Comparison of ENCODE assay signal across 5 cellular contexts in genomic region chr7:111270794-111271193, GRCh38.
A peak's percentile ranks its signal among the peaks of the same experiment; 100 is the strongest.
DNase-seq lines count a peak whose midpoint lies in the region; ATAC-seq, FAIRE-seq and TF ChIP-seq lines count a peak whose summit lies in the region.
"Not testable (repeated sequence)": the region's sequence is repeated elsewhere in the genome, so short reads cannot be mapped to it uniquely, and the experiment has no call there.

No MANE protein-coding gene starts in this region.

- not testable (repeated sequence) for FAIRE-seq in K562 (lab: Jason Lieb, UNC)

- not testable (repeated sequence) for H3K27ac ChIP-seq in K562 (ENCODE audit: extremely low read depth, low read depth, low read length); foreskin keratinocyte

- DNase-seq in DMS 273 (lab: John Stamatoyannopoulos, UW; ENCODE audit: unreplicated experiment) = peak; percentile 17
- DNase-seq in HFFc6; K562 (ENCODE audit: extremely low read depth in 1 of 4, low spot score in 3 of 4); foreskin keratinocyte; progenitor cell of endocrine pancreas (ENCODE audit: low spot score, unreplicated experiment): not testable (repeated sequence)

- H3K4me3 Mint-ChIP-seq in HFFc6; progenitor cell of endocrine pancreas (ENCODE audit: low read depth): not testable (repeated sequence)

- POLR2A ChIA-PET in K562 (lab: Yijun Ruan, JAX) = not testable (repeated sequence)

- not testable (repeated sequence) for BruUV-seq in K562 (replicated peaks; lab: Mats Ljungman, UMichigan)

- not testable (repeated sequence) for H3K27me3 ChIP-seq in K562 (ENCODE audit: control insufficient read depth in 2 of 2, insufficient read depth in 2 of 2, low read length in 2 of 2); foreskin keratinocyte

- not testable (repeated sequence) for H3K9me1 ChIP-seq in K562 (ENCODE audit: control insufficient read depth, insufficient read depth, low read length)

- CTCF ChIA-PET in K562 (lab: Yijun Ruan, JAX; ENCODE audit: low intra/inter-chr PET ratio) = not testable (repeated sequence)

- not testable (repeated sequence) for H3K36me3 ChIP-seq in K562 (ENCODE audit: control insufficient read depth, insufficient read depth, low read length)

- H3K4me3 ChIP-seq in K562 = not testable (repeated sequence)

- not testable (repeated sequence) for H2AFZ ChIP-seq in K562 (ENCODE audit: low read depth, low read length)

- not testable (repeated sequence) for H3K79me2 ChIP-seq in K562 (ENCODE audit: control insufficient read depth, insufficient read depth, low read length)

- H3K4me2 ChIP-seq in K562 (ENCODE audit: insufficient read depth, low read length) = not testable (repeated sequence)

- WGBS in K562 (ENCODE audit: insufficient coverage, low coverage, missing lambda C conversion rate) = 76% methylated on average over 2 of the region's 2 CpGs

- not testable (repeated sequence) for H3K27ac Mint-ChIP-seq in HFFc6, progenitor cell of endocrine pancreas

- H3K9me3 ChIP-seq in K562 (replicated peaks; ENCODE audit: control insufficient read depth, insufficient read depth, low read depth, low read length) = not testable (repeated sequence)

- not testable (repeated sequence) for H3K36me3 Mint-ChIP-seq in HFFc6 (ENCODE audit: low read depth); progenitor cell of endocrine pancreas (ENCODE audit: insufficient read depth)

- peak; percentile 29 for TF ChIP-seq CTCF in HFFc6 (IDR thresholded peaks at IDR 0.05)
- TF ChIP-seq CTCF in K562 (IDR thresholded peaks at IDR 0.05 in 2 of 3, conservative IDR thresholded peaks at IDR 0.05 in 1 of 3; ENCODE audit: insufficient read depth in 2 of 3, low read depth in 1 of 3, low read length in 3 of 3) = not testable (repeated sequence)
- peak; percentile 4 for TF ChIP-seq CTCF in foreskin keratinocyte (conservative IDR thresholded peaks at IDR 0.05)
- TF ChIP-seq CTCF in progenitor cell of endocrine pancreas (IDR thresholded peaks at IDR 0.05; ENCODE audit: unreplicated experiment) = peak; percentile 7

- TF ChIP-seq RAD21 in K562 (CRISPR knock-in tag; conservative IDR thresholded peaks at IDR 0.05 in 1 of 2, IDR thresholded peaks at IDR 0.05 in 1 of 2) = not testable (repeated sequence)

- H3K9me3 Mint-ChIP-seq in HFFc6; progenitor cell of endocrine pancreas (ENCODE audit: low read depth): not testable (repeated sequence)

- peaks cover 47% of the 10 kb centered on the region for H3K4me1 Mint-ChIP-seq in HFFc6 (ENCODE audit: low read depth)
- H3K4me1 Mint-ChIP-seq in progenitor cell of endocrine pancreas (ENCODE audit: low read depth) = not testable (repeated sequence)

- not testable (repeated sequence) for H3K9ac ChIP-seq in K562 (ENCODE audit: insufficient read depth in 1 of 2, low read depth in 2 of 2, low read length in 2 of 2)

- not testable (repeated sequence) for TF ChIP-seq EP300 in K562 (IDR thresholded peaks at IDR 0.05; ENCODE audit: low read length)

- peak; percentile 26; the same call in 1 of the 3 replicates for ATAC-seq in K562
- not testable (repeated sequence) for ATAC-seq in foreskin keratinocyte

- H4K20me1 ChIP-seq in K562 (replicated peaks; ENCODE audit: control insufficient read depth, insufficient read depth, low read length) = not testable (repeated sequence)

- intact Hi-C loops in K562 (cut with micrococcal nuclease) = not testable (repeated sequence)

- not testable (repeated sequence) for H3K27me3 Mint-ChIP-seq in HFFc6 (ENCODE audit: insufficient read depth); progenitor cell of endocrine pancreas

- H3K4me1 ChIP-seq in K562 (replicated peaks in 1 of 2; ENCODE audit: control insufficient read depth in 2 of 2, insufficient read depth in 2 of 2, low read length in 2 of 2); foreskin keratinocyte: not testable (repeated sequence)

- in situ Hi-C loops in K562 (cut with MboI) = not testable (repeated sequence)

- TF ChIP-seq POLR2A in K562 (conservative IDR thresholded peaks at IDR 0.05) = not testable (repeated sequence)

TF ChIP-seq in K562, 482 proteins besides CTCF, POLR2A, EP300 and RAD21:
- TF ChIP-seq ZBTB33 (CRISPR knock-in tag; IDR thresholded peaks at IDR 0.05) (peak; percentile 95), CC2D1A (IDR thresholded peaks at IDR 0.05) (peak; percentile 87), CHAMP1 (IDR thresholded peaks at IDR 0.05) (peak; percentile 86), FOXM1 (IDR thresholded peaks at IDR 0.05; ENCODE audit: low read depth) (peak; percentile 40; the same call in 1 of the 2 replicates)
- not testable (repeated sequence) for TF ChIP-seq FOXM1 (CRISPR knock-in tag; IDR thresholded peaks at IDR 0.05; ENCODE audit: low read depth)
TF ChIP-seq in K562: peak in this region for 4; not testable (repeated sequence) for 478.
